ENCODE assay signal across 9 cellular contexts in the genomic region with DNA sequence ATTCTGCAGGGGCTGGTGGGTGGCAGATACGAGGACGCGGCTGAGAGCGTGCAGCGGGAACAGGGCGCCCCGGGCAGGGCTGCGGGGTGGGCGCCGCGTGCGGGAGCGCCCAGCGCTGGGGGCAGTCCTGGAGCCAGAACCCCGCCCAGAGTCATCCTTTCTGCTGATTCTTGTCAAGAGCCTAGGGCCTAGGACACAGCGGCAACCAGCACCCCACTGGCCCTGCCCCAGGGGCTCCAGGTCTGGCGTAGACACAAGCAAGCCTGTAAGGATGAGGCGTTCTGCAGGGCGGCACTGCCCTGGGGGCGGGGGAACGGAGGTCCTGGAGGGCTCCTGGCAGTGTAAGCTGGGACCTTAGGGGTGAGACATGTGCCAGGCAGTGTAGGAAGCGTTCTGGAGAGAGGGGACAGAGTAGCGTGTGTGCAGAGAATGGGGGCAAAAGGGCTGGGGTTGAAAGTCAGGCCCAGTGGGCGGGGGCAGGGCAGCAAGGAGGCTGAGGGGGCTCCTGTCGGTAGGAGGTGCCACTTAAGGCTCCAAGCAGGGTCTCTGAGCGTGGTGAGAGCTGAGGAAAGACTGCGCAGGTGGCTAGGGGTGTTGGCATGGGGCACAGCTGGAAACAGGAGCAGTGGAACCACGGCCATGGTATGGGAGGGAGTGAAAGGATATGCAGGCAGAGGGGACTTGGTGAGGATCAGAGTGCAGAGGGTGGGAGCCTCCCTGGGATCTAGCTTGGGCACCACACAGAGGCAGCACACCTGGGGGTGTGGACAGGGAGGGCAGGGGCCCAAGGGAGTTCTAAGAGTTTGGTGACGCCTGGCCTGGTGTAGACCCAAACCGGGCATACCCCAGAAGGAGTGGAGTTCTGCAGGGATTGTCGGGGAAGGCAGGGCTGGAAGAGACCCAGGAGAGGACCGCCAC. TPM values are rescaled to one million over a fixed set of nuclear protein-coding genes. Genes with fewer than 3 reads are reported as not detected.
A peak's percentile ranks its signal among the peaks of the same experiment; 100 is the strongest.
DNase-seq lines count a peak whose midpoint lies in the region; ATAC-seq and TF ChIP-seq lines count a peak whose summit lies in the region.
"Had no signal": no experiment of that assay in that cellular context is flagged by ENCODE, and none has a peak within 500 bp of the region (broad histone marks: within the 10 kb centered on the region; RNA-seq: fewer than 3 reads in every experiment).

No MANE protein-coding gene starts in this region.

- H3K9me3 ChIP-seq in heart right ventricle = no peaks in the 10 kb centered on the region
- H3K9me3 ChIP-seq in effector memory CD4-positive, alpha-beta T cell (ENCODE audit: control insufficient read depth, low read length) = no peaks in the 10 kb centered on the region
- H3K9me3 ChIP-seq: left lung had no signal

- peak overlapping the region; percentile 94; the same call in 1 of the 2 replicates for H2AFZ ChIP-seq in GM23338

- intact Hi-C loops in heart right ventricle (cut with DNase I) = loop anchor here in 6 of 10 donors (5.0 to 10.0 kb wide), 6 partner anchors 43 to 376 kb away; a partner anchor contains a TSS

- WGBS in heart right ventricle, 2 donors = 54 to 58% methylated on average over 32 of the region's 32 CpGs

- no peak overlapping the region for H3K27ac Mint-ChIP-seq in GM23338

- peaks cover 36% of the 10 kb centered on the region for H3K27me3 Mint-ChIP-seq in GM23338 (ENCODE audit: insufficient read depth, low read depth, poor library complexity)

- H3K4me3 Mint-ChIP-seq in GM23338 = peak overlapping the region; percentile 71

- peaks cover 9% of the 10 kb centered on the region; the same call in 2 of the 3 replicates for H3K4me1 Mint-ChIP-seq in GM23338

- H3K27me3 ChIP-seq in GM23338 (ENCODE audit: insufficient read depth) (peaks cover 34% of the 10 kb centered on the region), heart right ventricle (peaks cover 0 to 38% (median 13%) of the 10 kb centered on the region in 7 donors), rectal smooth muscle tissue (ENCODE audit: control insufficient read depth, insufficient read depth, low read length) (peaks cover 7% of the 10 kb centered on the region)
- H3K27me3 ChIP-seq in effector memory CD4-positive, alpha-beta T cell (replicated peaks; ENCODE audit: control insufficient read depth, insufficient read depth, low read length, poor library complexity, severe bottlenecking) = peaks cover 18% of the 10 kb centered on the region

- no peaks in the 10 kb centered on the region for H3K9me2 ChIP-seq in GM23338 (ENCODE audit: insufficient read depth)

- H3K79me2 ChIP-seq in GM23338 (replicated peaks; ENCODE audit: insufficient read depth) = no peaks in the 10 kb centered on the region

- H3F3A ChIP-seq in GM23338 (replicated peaks; ENCODE audit: low read depth) = no peaks in the 10 kb centered on the region

- H3K27ac ChIP-seq in GM23338 (ENCODE audit: low read depth) (no peak overlapping the region), heart right ventricle (peak overlapping the region in 1 of 10 donors; percentile 40), rectal smooth muscle tissue (ENCODE audit: low read depth, low read length) (peak overlapping the region; percentile 39)
- H3K27ac ChIP-seq in effector memory CD4-positive, alpha-beta T cell (ENCODE audit: insufficient read depth, low read length, poor library complexity, severe bottlenecking) = no peak overlapping the region
- H3K27ac ChIP-seq: left lung had no signal

- ATAC-seq in GM23338 = peak; percentile 13
- ATAC-seq in heart right ventricle = no peak
- ATAC-seq in HG03565 (IDR thresholded peaks at IDR 0.05; ENCODE audit: unreplicated experiment) = no peak
- no peak for ATAC-seq in HG03432 (IDR thresholded peaks at IDR 0.05; ENCODE audit: unreplicated experiment)
- no peak for ATAC-seq in HG03108 (IDR thresholded peaks at IDR 0.05; ENCODE audit: unreplicated experiment)

- H3K9ac ChIP-seq in rectal smooth muscle tissue (ENCODE audit: low read length) = no peak overlapping the region

- no peaks in the 10 kb centered on the region for H4K20me1 ChIP-seq in GM23338 (replicated peaks; ENCODE audit: insufficient read depth)

- DNase-seq in GM23338 (ENCODE audit: low spot score) (no peak), heart right ventricle (no peak)
- DNase-seq in effector memory CD4-positive, alpha-beta T cell = no peak

- H3K36me3 Mint-ChIP-seq in GM23338 (ENCODE audit: low read depth) = no peaks in the 10 kb centered on the region

- TF ChIP-seq CTCF in GM23338 (conservative IDR thresholded peaks at IDR 0.05; ENCODE audit: low read depth in 2 of 2) = no peak
- TF ChIP-seq CTCF in WI38 (IDR thresholded peaks at IDR 0.05; ENCODE audit: low read depth, low read length) = no peak
- TF ChIP-seq CTCF in heart right ventricle (IDR thresholded peaks at IDR 0.05) = no peak

- no peaks in the 10 kb centered on the region for H3K9me3 Mint-ChIP-seq in GM23338

- H3K4me3 ChIP-seq in GM23338 (peak overlapping the region; percentile 64), WI38 (ENCODE audit: low read depth, low read length) (peak overlapping the region; percentile 21; the same call in 1 of the 2 replicates), heart right ventricle (peak overlapping the region in 7 of 10 donors; percentile 24 to 60 (median 40)), rectal smooth muscle tissue (ENCODE audit: low read length) (no peak overlapping the region)
- no peak overlapping the region for H3K4me3 ChIP-seq in effector memory CD4-positive, alpha-beta T cell (ENCODE audit: insufficient read depth, low read depth, low read length, poor library complexity, severe bottlenecking)

- peaks cover 4% of the 10 kb centered on the region; the same call in 1 of the 2 replicates for H3K4me1 ChIP-seq in GM23338 (ENCODE audit: insufficient read depth)
- peaks cover 8 to 54% (median 38%) of the 10 kb centered on the region in 9 donors for H3K4me1 ChIP-seq in heart right ventricle
- H3K4me1 ChIP-seq in rectal smooth muscle tissue (ENCODE audit: control insufficient read depth, insufficient read depth, low read length) = peaks cover 31% of the 10 kb centered on the region
- peaks cover 13% of the 10 kb centered on the region for H3K4me1 ChIP-seq in effector memory CD4-positive, alpha-beta T cell (ENCODE audit: control insufficient read depth, insufficient read depth, low read length, poor library complexity, severe bottlenecking)

- no peaks in the 10 kb centered on the region for H3K36me3 ChIP-seq in GM23338 (ENCODE audit: insufficient read depth)
- no peaks in the 10 kb centered on the region for H3K36me3 ChIP-seq in heart right ventricle
- H3K36me3 ChIP-seq in rectal smooth muscle tissue (ENCODE audit: control insufficient read depth, insufficient read depth, low read length) = no peaks in the 10 kb centered on the region
- H3K36me3 ChIP-seq in effector memory CD4-positive, alpha-beta T cell (ENCODE audit: control insufficient read depth, insufficient read depth, low read length) = no peaks in the 10 kb centered on the region
- H3K36me3 ChIP-seq: left lung had no signal

- peak overlapping the region; percentile 90 for H3K4me2 ChIP-seq in GM23338

TF ChIP-seq in GM23338, 12 proteins besides CTCF, POLR2A, EP300 and RAD21 (continues in another document):
- TF ChIP-seq JUNB (IDR thresholded peaks at IDR 0.05; ENCODE audit: unreplicated experiment) (no peak), ZNF114 (CRISPR knock-in tag; IDR thresholded peaks at IDR 0.05) (no peak), ZNF331 (CRISPR knock-in tag; IDR thresholded peaks at IDR 0.05; ENCODE audit: low read depth) (no peak), NANOG (IDR thresholded peaks at IDR 0.05; ENCODE audit: borderline replicate concordance) (no peak)
- TF ChIP-seq, protein P1, sequence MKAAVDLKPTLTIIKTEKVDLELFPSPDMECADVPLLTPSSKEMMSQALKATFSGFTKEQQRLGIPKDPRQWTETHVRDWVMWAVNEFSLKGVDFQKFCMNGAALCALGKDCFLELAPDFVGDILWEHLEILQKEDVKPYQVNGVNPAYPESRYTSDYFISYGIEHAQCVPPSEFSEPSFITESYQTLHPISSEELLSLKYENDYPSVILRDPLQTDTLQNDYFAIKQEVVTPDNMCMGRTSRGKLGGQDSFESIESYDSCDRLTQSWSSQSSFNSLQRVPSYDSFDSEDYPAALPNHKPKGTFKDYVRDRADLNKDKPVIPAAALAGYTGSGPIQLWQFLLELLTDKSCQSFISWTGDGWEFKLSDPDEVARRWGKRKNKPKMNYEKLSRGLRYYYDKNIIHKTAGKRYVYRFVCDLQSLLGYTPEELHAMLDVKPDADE (IDR thresholded peaks at IDR 0.05) = no peak

RNA-seq across cellular contexts. Expression of a gene that starts 0.9 kb away (rescaled TPM):
- total RNA-seq in GM23338 (2014; rRNA removed; shearing (Covaris generic)) = 2.6 TPM in 2 replicates
- polyA plus RNA-seq in GM23338 (2016; fragmentation: Nextera tagmentation; extraction: Ambion mirVana) = 1.1 and 1.6 TPM in 2 replicates
- total RNA-seq in heart right ventricle = 10 to 100 TPM in 1 of 10 donors, 1 to 10 TPM in 9; 1.1 to 29.5 (median 2.6) TPM
- 1 to 10 TPM; 3.5 to 4.0 TPM for polyA plus RNA-seq in heart right ventricle

RNA-seq across cellular contexts. Expression of a gene that starts 6.6 kb away (rescaled TPM):
- total RNA-seq in GM23338 (2014; rRNA removed; shearing (Covaris generic)) = 1.8 and 4.9 TPM in 2 replicates
- polyA plus RNA-seq in GM23338 (2016; fragmentation: Nextera tagmentation; extraction: Ambion mirVana) (1.6 and 1.7 TPM in 2 replicates), heart right ventricle (1 to 10 TPM; 2.9 to 3.5 TPM)
- 1 to 10 TPM; 1.2 to 3.1 (median 2.4) TPM for total RNA-seq in heart right ventricle

RNA-seq across cellular contexts. Expression of a gene that starts 41.9 kb away (rescaled TPM):
- total RNA-seq in GM23338 (2014; rRNA removed; shearing (Covaris generic)) = 62.4 and 70.7 TPM in 2 replicates
- polyA plus RNA-seq in GM23338 (2016; fragmentation: Nextera tagmentation; extraction: Ambion mirVana) (32.6 and 37.1 TPM in 2 replicates), heart right ventricle (1 to 10 TPM; 2.7 to 3.2 TPM)
- total RNA-seq in heart right ventricle = 1 to 10 TPM; 1.5 to 6.4 (median 2.0) TPM

RNA-seq across cellular contexts. Expression of a gene that starts 54.4 kb away (rescaled TPM):
- total RNA-seq in GM23338 (2014; rRNA removed; shearing (Covaris generic)) = 0.08 TPM in 1 of 2 replicates, not detected in the other
- 0.21 TPM in 1 of 2 replicates, not detected in the other for polyA plus RNA-seq in GM23338 (2016; fragmentation: Nextera tagmentation; extraction: Ambion mirVana)
- total RNA-seq in heart right ventricle = under 1 TPM in 9 of 10 donors, not detected in 1; 0.23 to 0.91 (median 0.50) TPM
- polyA plus RNA-seq in heart right ventricle = under 1 TPM; 0.07 to 0.13 TPM

Comparison
In these comparisons a context has a peak if more than half of its experiments do, and no peak if none do; other contexts are left out.
1. H3K4me3 ChIP-seq: peak in GM23338 (single experiment), WI38 (single experiment) and heart right ventricle (7 of 10); none in rectal smooth muscle tissue (single experiment) and effector memory CD4-positive, alpha-beta T cell (single experiment).